In the genomic region with DNA sequence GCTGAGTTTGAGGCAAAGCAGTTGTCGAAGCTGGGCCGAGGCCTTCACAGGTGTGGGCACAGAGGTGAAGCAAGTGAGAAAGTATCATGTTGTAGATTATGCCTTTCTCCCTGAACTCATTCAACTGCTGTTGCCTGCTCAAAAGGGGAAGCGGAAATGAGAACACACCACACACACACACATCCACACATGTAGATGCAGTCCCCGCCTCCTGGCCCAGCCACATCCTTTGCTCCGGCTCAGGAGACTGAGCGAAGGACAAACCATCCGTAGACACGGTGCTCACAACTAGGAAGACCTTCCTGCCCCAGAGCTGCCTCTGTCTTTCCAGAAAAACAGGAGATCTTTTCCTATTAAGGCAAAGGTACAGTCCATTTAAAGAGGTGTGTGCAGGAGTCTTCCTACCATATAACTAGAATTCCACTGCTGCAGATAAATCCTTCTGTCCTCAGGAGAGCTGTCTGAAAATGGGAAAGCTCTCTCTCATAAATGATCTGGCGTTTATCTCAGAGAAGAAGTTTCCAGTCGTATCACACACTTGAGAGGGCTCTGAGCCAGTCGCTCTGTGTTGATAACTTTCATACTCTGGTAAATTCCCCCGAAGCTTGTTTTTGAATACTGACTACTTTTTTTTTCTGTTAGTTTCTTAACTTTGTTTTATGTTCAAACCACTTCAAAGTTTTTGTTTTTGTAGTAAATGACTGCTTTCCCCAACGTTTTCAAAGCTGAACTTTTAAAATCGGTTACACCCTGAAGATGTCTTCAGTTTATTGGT, we compare ENCODE assay signal across 8 cellular contexts. TPM values are rescaled to one million over a fixed set of nuclear protein-coding genes. Genes with fewer than 3 reads are reported as not detected.
DNase-seq lines count a peak whose midpoint lies in the region; ATAC-seq, FAIRE-seq and TF ChIP-seq lines count a peak whose summit lies in the region.

A gene with protein sequence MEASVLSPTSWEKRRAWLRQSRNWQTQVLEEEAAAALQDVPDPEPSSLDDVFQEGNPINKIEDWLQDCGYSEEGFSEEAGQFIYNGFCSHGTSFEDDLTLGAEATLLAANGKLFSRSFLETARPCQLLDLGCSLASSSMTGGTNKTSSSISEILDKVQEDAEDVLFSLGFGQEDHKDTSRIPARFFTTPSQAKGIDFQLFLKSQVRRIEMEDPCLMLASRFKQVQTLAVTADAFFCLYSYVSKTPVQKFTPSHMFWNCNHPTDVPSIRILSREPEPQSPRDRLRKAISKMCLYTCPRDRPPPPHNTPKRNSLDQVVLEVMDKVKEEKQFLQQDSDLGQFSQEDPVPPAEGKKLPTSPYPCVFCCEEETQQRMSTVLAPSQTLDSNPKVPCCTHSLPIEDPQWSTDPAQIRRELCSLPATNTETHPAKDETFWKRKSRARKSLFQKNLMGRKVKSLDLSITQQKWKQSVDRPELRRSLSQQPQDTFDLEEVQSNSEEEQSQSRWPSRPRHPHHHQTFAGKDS (minus strand): TSS at position 161 of the 775 bp plus-strand sequence. CDS start 10,200 bp downstream, outside the sequence.

- intact Hi-C loops in stomach (cut with DNase I; ENCODE audit: low total_unique reads), result no loop called here

- H3K9me3 Mint-ChIP-seq in activated T-cell treated with anti-CD3 and anti-CD28 coated beads, Interleukin-2, amount 50 U/mL, for 72 hours, result no peaks in the 10 kb centered on the region
- H3K9me3 Mint-ChIP-seq in memory B cell, result no peaks in the 10 kb centered on the region

- peaks cover 79% of the 10 kb centered on the region for H3K4me1 Mint-ChIP-seq in activated T-cell treated with anti-CD3 and anti-CD28 coated beads, Interleukin-2, amount 50 U/mL, for 72 hours (ENCODE audit: low read depth)
- peaks cover 46% of the 10 kb centered on the region for H3K4me1 Mint-ChIP-seq in memory B cell

- no peaks in the 10 kb centered on the region for H3K27me3 Mint-ChIP-seq in activated T-cell treated with anti-CD3 and anti-CD28 coated beads, Interleukin-2, amount 50 U/mL, for 72 hours (ENCODE audit: low read depth)
- no peaks in the 10 kb centered on the region for H3K27me3 Mint-ChIP-seq in memory B cell

- H3K9ac ChIP-seq in OCI-LY1 (ENCODE audit: low read length), result peak within 1 kb of the TSS; percentile 85

- H3K4me3 ChIP-seq in OCI-LY1 (ENCODE audit: low read depth, low read length, poor library complexity, severe bottlenecking) (peak within 1 kb of the TSS; percentile 73), stomach (peak within 1 kb of the TSS in 3 of 4 donors; percentile 8 to 17 (median 10))

- H2AFZ ChIP-seq in OCI-LY1 (ENCODE audit: low read length), result no peak within 1 kb of the TSS

- ATAC-seq in HG02623 (IDR thresholded peaks at IDR 0.05; ENCODE audit: unreplicated experiment), result peak; percentile 93
- ATAC-seq in activated T-cell treated with anti-CD3 and anti-CD28 coated beads, Interleukin-2, amount 50 U/mL, for 72 hours (replicated peaks in 1 of 2), result peak; percentile 87 to 92
- ATAC-seq in memory B cell (ENCODE audit: low read depth), result peak; percentile 98

- H3K36me3 ChIP-seq in OCI-LY1 (ENCODE audit: insufficient read depth, low read length) (peaks cover 32% of the 10 kb centered on the region), stomach (no peaks in the 10 kb centered on the region)

- no peaks in the 10 kb centered on the region for H3K9me3 ChIP-seq in OCI-LY1 (ENCODE audit: low read length)
- no peaks in the 10 kb centered on the region for H3K9me3 ChIP-seq in stomach

- peak; percentile 37 for DNase-seq in GM12892 (ENCODE audit: insufficient read length)
- peak; percentile 86 to 89 for DNase-seq in activated T-cell treated with anti-CD3 and anti-CD28 coated beads, Interleukin-2, amount 50 U/mL, for 72 hours
- peak; percentile 63 to 73 for DNase-seq in memory B cell (ENCODE audit: low spot score in 2 of 2)
- peak; percentile 54 for DNase-seq in stomach
- no peak for DNase-seq in SK-N-DZ (ENCODE audit: low spot score)
- DNase-seq in DMS53 treated with DMSO at 0.1 percent for 48 hours (lab: John Stamatoyannopoulos, UW; ENCODE audit: unreplicated experiment), result no peak

- 42 to 60% (median 56%) methylated on average over 14 of the region's 14 CpGs for WGBS in stomach, 5 donors

- peaks cover 18 to 19% of the 10 kb centered on the region in 2 donors for H3K36me3 Mint-ChIP-seq in activated T-cell treated with anti-CD3 and anti-CD28 coated beads, Interleukin-2, amount 50 U/mL, for 72 hours (ENCODE audit: insufficient read depth in 2 of 2)
- H3K36me3 Mint-ChIP-seq in memory B cell, result peaks cover 17% of the 10 kb centered on the region

- H3K4me3 Mint-ChIP-seq in activated T-cell treated with anti-CD3 and anti-CD28 coated beads, Interleukin-2, amount 50 U/mL, for 72 hours, result peak within 1 kb of the TSS; percentile 78 to 94
- H3K4me3 Mint-ChIP-seq in memory B cell, result peak within 1 kb of the TSS; percentile 89

- H3K9me2 ChIP-seq in OCI-LY1 (ENCODE audit: low read depth, low read length), result no peaks in the 10 kb centered on the region

- TF ChIP-seq CTCF in OCI-LY1 (IDR thresholded peaks at IDR 0.05; ENCODE audit: low read length) (no peak), stomach (IDR thresholded peaks at IDR 0.05) (no peak)

- H3F3A ChIP-seq in OCI-LY1 (ENCODE audit: insufficient read depth, low read length), result peaks cover 11% of the 10 kb centered on the region; the same call in 1 of the 2 replicates

- no peaks in the 10 kb centered on the region for H3K27me3 ChIP-seq in OCI-LY1 (ENCODE audit: insufficient read depth, low read length)
- H3K27me3 ChIP-seq in stomach, result no peaks in the 10 kb centered on the region

- H3K4me2 ChIP-seq in OCI-LY1 (ENCODE audit: low read length), result peak within 1 kb of the TSS; percentile 74

- FAIRE-seq in GM12892 (lab: Jason Lieb, UNC), result peak; percentile 100

- TF ChIP-seq POLR2A in GM12892 (IDR thresholded peaks at IDR 0.05; ENCODE audit: low read depth, low read length) (peak; percentile 87), stomach (IDR thresholded peaks at IDR 0.05) (no peak)

- H3K79me2 ChIP-seq in OCI-LY1 (ENCODE audit: insufficient read depth, low read length), result peaks cover 20% of the 10 kb centered on the region

- peak within 1 kb of the TSS; percentile 89 for H3K27ac ChIP-seq in OCI-LY1 (ENCODE audit: low read depth, low read length, poor library complexity, severe bottlenecking)
- H3K27ac ChIP-seq in stomach, result peak within 1 kb of the TSS in 4 of 5 donors; percentile 7 to 36 (median 28)

- H4K20me1 ChIP-seq in OCI-LY1 (ENCODE audit: insufficient read depth, low read length), result no peaks in the 10 kb centered on the region

- H3K4me1 ChIP-seq in OCI-LY1 (ENCODE audit: insufficient read depth, low read length, severe bottlenecking) (peaks cover 77% of the 10 kb centered on the region), stomach (no peaks in the 10 kb centered on the region)

- peak within 1 kb of the TSS; percentile 97 for H3K27ac Mint-ChIP-seq in activated T-cell treated with anti-CD3 and anti-CD28 coated beads, Interleukin-2, amount 50 U/mL, for 72 hours
- peak within 1 kb of the TSS; percentile 96 for H3K27ac Mint-ChIP-seq in memory B cell

- TF ChIP-seq EP300 in stomach (IDR thresholded peaks at IDR 0.05), result no peak

RNA-seq across cellular contexts. Expression of the gene that starts here (rescaled TPM):
- polyA plus RNA-seq in GM12892 (2012; ENCODE audit: missing spikeins), result 26.7 TPM
- total RNA-seq in activated T-cell treated with anti-CD3 and anti-CD28 coated beads, Interleukin-2, amount 50 U/mL, for 72 hours, result 10 to 100 TPM; 86.5 to 95.5 TPM
- total RNA-seq in stomach, result 1 to 10 TPM in 1 of 5 donors, not detected in 4; 1.7 TPM
- 1 to 10 TPM in 1 of 3 donors, under 1 TPM in 2; 0.81 to 2.6 (median 0.83) TPM for polyA plus RNA-seq in stomach
- 0.20 and 0.72 TPM in 2 replicates for polyA plus RNA-seq in SK-N-DZ (2014; cell fraction: cytosol; rRNA removed)
- polyA plus RNA-seq in SK-N-DZ (2014; cell fraction: nucleus; rRNA removed), result 1.6 TPM in 1 of 2 replicates, not detected in the other

Comparison
In these comparisons a context has a peak if more than half of its experiments do, and no peak if none do; other contexts are left out.
1. RNA of the gene that starts here (total RNA-seq): 86.5 to 95.5 TPM in activated T-cell treated with anti-CD3 and anti-CD28 coated beads, Interleukin-2, amount 50 U/mL, for 72 hours; 1.7 TPM in stomach; every median in the first group is over 10 times any median in the second.
2. DNase-seq: peak in GM12892 (single experiment), activated T-cell treated with anti-CD3 and anti-CD28 coated beads, Interleukin-2, amount 50 U/mL, for 72 hours (2 of 2), memory B cell (2 of 2) and stomach (single experiment); none in SK-N-DZ (single experiment) and DMS53 treated with DMSO at 0.1 percent for 48 hours (single experiment).
3. Peak in every context shown above with its lines, with median percentiles within 50 percentile points of each other: ATAC-seq.